Comparison of ENCODE assay signal across 8 cellular contexts in the genomic region with DNA sequence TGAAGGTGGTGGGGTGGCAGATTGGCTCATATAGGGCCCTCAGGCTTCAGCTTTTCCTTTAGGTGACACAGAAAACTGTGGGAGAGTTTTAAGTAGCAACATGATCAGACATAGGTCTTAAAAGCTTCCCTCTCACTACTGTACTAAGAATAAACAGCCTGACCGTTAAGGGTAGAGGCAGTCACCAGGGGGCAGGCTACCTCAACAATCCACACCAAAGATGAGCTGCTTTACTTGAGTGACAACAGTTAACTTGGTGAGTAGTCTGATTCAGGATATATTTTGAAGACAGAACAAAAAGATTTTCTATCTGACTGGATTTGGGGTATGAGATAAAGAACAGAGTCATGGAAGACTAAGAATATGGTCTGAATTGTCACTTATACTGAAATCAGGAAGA. TPM values are rescaled to one million over a fixed set of nuclear protein-coding genes. Genes with fewer than 3 reads are reported as not detected.
DNase-seq lines count a peak whose midpoint lies in the region; ATAC-seq and TF ChIP-seq lines count a peak whose summit lies in the region.

No MANE protein-coding gene starts in this region.

- no peaks in the 10 kb centered on the region for H3K27me3 ChIP-seq in H9 (ENCODE audit: insufficient read depth, low read length)

- peaks cover 9 to 47% (median 24%) of the 10 kb centered on the region in 3 experiments; a peak in 6 of 7 replicates for H3K36me3 Mint-ChIP-seq in H9 (ENCODE audit: insufficient read depth in 1 of 3, low read depth in 3 of 3)

- peaks cover 13 to 17% of the 10 kb centered on the region in 2 experiments for H3K4me1 Mint-ChIP-seq in H9

- H3K27ac Mint-ChIP-seq in H9: peak overlapping the region in 1 of 3 experiments; percentile 5; a peak in 1 of 7 replicates

- H3K23ac ChIP-seq in H9 (ENCODE audit: insufficient read length, low read depth, low read length): no peak overlapping the region

- no peak overlapping the region for H3K18ac ChIP-seq in H9 (ENCODE audit: insufficient read length, low read depth, low read length)

- no peak overlapping the region for H2AFZ ChIP-seq in H9 (ENCODE audit: low read length)

- H3K27me3 Mint-ChIP-seq in H9 (ENCODE audit: low read depth): no peaks in the 10 kb centered on the region

- no peak overlapping the region for H3K9ac ChIP-seq in H9 (ENCODE audit: extremely low read depth, insufficient read length, low read length)

- H3K9me3 ChIP-seq in H9 (ENCODE audit: control insufficient read depth, low read depth, low read length): no peaks in the 10 kb centered on the region

- H2BK5ac ChIP-seq in H9 (ENCODE audit: insufficient read length, low read length): no peak overlapping the region

- no peak overlapping the region for H3K4me2 ChIP-seq in H9 (ENCODE audit: insufficient read depth, insufficient read length, low read length)

- no CpG with 5 or more reads among the region's 1 CpG for WGBS in H9 (ENCODE audit: extremely low coverage, insufficient read length, low lambda C conversion rate)

- H2BK120ac ChIP-seq in H9 (ENCODE audit: low read depth, low read length, poor library complexity, severe bottlenecking): no peak overlapping the region

- TF ChIP-seq CTCF in H9 (conservative IDR thresholded peaks at IDR 0.05): peak; percentile 84

- no peak overlapping the region for H3K4ac ChIP-seq in H9 (ENCODE audit: low read depth, low read length)

- H4K8ac ChIP-seq in H9 (replicated peaks; ENCODE audit: insufficient read length, low read depth, low read length): no peak overlapping the region

- H2AK5ac ChIP-seq in H9 (ENCODE audit: insufficient read length, low read length): no peak overlapping the region

- no peaks in the 10 kb centered on the region for H3K79me2 ChIP-seq in H9 (ENCODE audit: insufficient read depth, low read length)

- H3K4me3 Mint-ChIP-seq in H9: no peak overlapping the region

- no peaks in the 10 kb centered on the region for H3K9me3 Mint-ChIP-seq in H9

- no peak overlapping the region for H3K14ac ChIP-seq in H9 (ENCODE audit: insufficient read depth, low read length)

- H3K23me2 ChIP-seq in H9 (ENCODE audit: insufficient read length, low read depth, low read length, poor library complexity, severe bottlenecking): no peaks in the 10 kb centered on the region

- DNase-seq in DMS153 (lab: John Stamatoyannopoulos, UW) (peak; percentile 27), H9 (peak; percentile 66), NCI-H748 (lab: John Stamatoyannopoulos, UW; ENCODE audit: unreplicated experiment) (peak; percentile 42), activated T-cell treated with anti-CD3 and anti-CD28 coated beads for 24 hours (ENCODE audit: low read depth) (peak; percentile 19), fibroblast of peridontal ligament (ENCODE audit: extremely low read depth) (peak; percentile 52), pons (ENCODE audit: low spot score) (peak; percentile 55)

- no peak overlapping the region for H2BK12ac ChIP-seq in H9 (ENCODE audit: insufficient read length, low read depth, low read length)

- H4K91ac ChIP-seq in H9 (ENCODE audit: insufficient read length, low read depth, low read length): no peak overlapping the region

- H3K79me1 ChIP-seq in H9 (ENCODE audit: insufficient read depth, low read depth, low read length, poor library complexity, severe bottlenecking): no peaks in the 10 kb centered on the region

- H4K20me1 ChIP-seq in H9 (ENCODE audit: control insufficient read depth, insufficient read depth, insufficient read length): no peaks in the 10 kb centered on the region

- no peak overlapping the region for H3T11ph ChIP-seq in H9 (ENCODE audit: low read length)

- no peak for ATAC-seq in HG02763 (IDR thresholded peaks at IDR 0.05; ENCODE audit: unreplicated experiment)
- ATAC-seq in HG02798 (IDR thresholded peaks at IDR 0.05; ENCODE audit: poor library complexity, unreplicated experiment): no peak

- H3K4me1 ChIP-seq in H9 (ENCODE audit: insufficient read depth, low read length): no peaks in the 10 kb centered on the region

- H2BK20ac ChIP-seq in H9 (ENCODE audit: low read depth, low read length, poor library complexity, severe bottlenecking): no peak overlapping the region

- no peak overlapping the region for H2BK15ac ChIP-seq in H9 (ENCODE audit: low read depth, low read length)

- H3K56ac ChIP-seq in H9 (ENCODE audit: insufficient read length, low read depth, low read length): no peak overlapping the region

- no peak overlapping the region for H3K27ac ChIP-seq in H9 (ENCODE audit: insufficient read length, low read depth, low read length)

- no peak overlapping the region for H4K5ac ChIP-seq in H9 (ENCODE audit: insufficient read length, low read depth, low read length)

RNA-seq across cellular contexts. Expression of a gene that starts 53.7 kb away (rescaled TPM):
- total RNA-seq in H9 (2021): 9.1 and 10.0 TPM in 2 replicates
